ENCODE assay signal across 31 cellular contexts in genomic region chr5:9776525-9776924, GRCh38.
DNase-seq lines count a peak whose midpoint lies in the region; ATAC-seq, FAIRE-seq and TF ChIP-seq lines count a peak whose summit lies in the region.
"Had no signal": no experiment of that assay in that cellular context is flagged by ENCODE, and none has a peak within 500 bp of the region (broad histone marks: within the 10 kb centered on the region; RNA-seq: fewer than 3 reads in every experiment).

No MANE protein-coding gene starts in this region.

- FAIRE-seq in GM19239 (lab: Jason Lieb, UNC), result no peak
- FAIRE-seq: GM12892, kidney, TTC549 had no signal

- TF ChIP-seq CTCF in brain microvascular endothelial cell (IDR thresholded peaks at IDR 0.05; ENCODE audit: low read depth, low read length, missing control alignments) (no peak), heart right ventricle (IDR thresholded peaks at IDR 0.05) (no peak)

- no peaks in the 10 kb centered on the region for H3K4me1 ChIP-seq in heart right ventricle
- H3K4me1 ChIP-seq: BLaER1, colonic mucosa, HAP-1, psoas muscle, tibial nerve had no signal

- in situ Hi-C loops in brain microvascular endothelial cell (cut with HindIII; ENCODE audit: low pct_ligation_motif_present, low sequenced_read_pairs), result no loop called here

- WGBS in heart right ventricle, 2 donors, result 55 to 74% methylated on average over 3 of the region's 3 CpGs

- H3K27ac ChIP-seq in brain microvascular endothelial cell, result no peak overlapping the region
- H3K27ac ChIP-seq in heart right ventricle, result no peak overlapping the region
- H3K27ac ChIP-seq: BLaER1, cardiac muscle cell, colonic mucosa, epithelial cell of prostate, psoas muscle, SK-N-MC, tibial nerve had no signal

- peak; percentile 74 for DNase-seq in EH (ENCODE audit: low read depth)
- peak; percentile 46 for DNase-seq in NCI-H226
- DNase-seq in brain microvascular endothelial cell, result peak; percentile 32
- peak; percentile 53 for DNase-seq in kidney tubule cell (ENCODE audit: low spot score)
- no peak for DNase-seq in GM19239 (ENCODE audit: insufficient read length, low spot score)
- DNase-seq in heart right ventricle, result no peak
- DNase-seq: activated CD4-positive, alpha-beta T cell treated with anti-CD3 and anti-CD28 coated beads, Interleukin-2, amount 50 U/mL, for 4 hours; activated CD8-positive, alpha-beta memory T cell treated with anti-CD3 and anti-CD28 coated beads, Interleukin-2, amount 10 ng/mL, durations not matched to agents 7 days and 5 days; activated naive CD4-positive, alpha-beta T cell treated with anti-CD3 and anti-CD28 coated beads, Interleukin-2, amount 10 ng/mL, durations not matched to agents 7 days and 5 days; amniotic stem cell; colonic mucosa; effector CD4-positive, alpha-beta T cell; glutamatergic neuron; kidney; naive thymus-derived CD4-positive, alpha-beta T cell; NCI-H1048; NCI-H1694; occipital lobe; psoas muscle; T-helper 1 cell had no signal

- no peak for ATAC-seq in HG02759 (IDR thresholded peaks at IDR 0.05; ENCODE audit: unreplicated experiment)
- ATAC-seq in activated CD4-positive, CD25-positive, alpha-beta regulatory T cell treated with anti-CD3 and anti-CD28 coated beads, Interleukin-2, amount 50 U/mL, for 24 hours, result no peak
- no peak for ATAC-seq in heart right ventricle
- ATAC-seq: activated CD8-positive, alpha-beta memory T cell treated with anti-CD3 and anti-CD28 coated beads, Interleukin-2, amount 10 ng/mL, durations not matched to agents 7 days and 5 days; naive thymus-derived CD4-positive, alpha-beta T cell; psoas muscle; stimulated activated effector memory CD8-positive, alpha-beta T cell treated with anti-CD3 and anti-CD28 coated beads, Interleukin-12 subunit alpha, Interleukin-12 subunit beta, amount 100 ng/mL, for 72 hours had no signal

- H3K27me3 ChIP-seq in brain microvascular endothelial cell (replicated peaks), result no peaks in the 10 kb centered on the region
- H3K27me3 ChIP-seq in heart right ventricle, result no peaks in the 10 kb centered on the region
- H3K27me3 ChIP-seq: BLaER1, cardiac muscle cell, colonic mucosa, tibial nerve had no signal

- H3K36me3 ChIP-seq in brain microvascular endothelial cell (replicated peaks) (no peaks in the 10 kb centered on the region), heart right ventricle (no peaks in the 10 kb centered on the region)
- H3K36me3 ChIP-seq: BLaER1, cardiac muscle cell, colonic mucosa, HAP-1, tibial nerve had no signal

- H3K4me3 ChIP-seq in brain microvascular endothelial cell (ENCODE audit: low read depth, low read length), result no peak overlapping the region
- H3K4me3 ChIP-seq in heart right ventricle, result no peak overlapping the region
- H3K4me3 ChIP-seq: BLaER1, cardiac muscle cell, colonic mucosa, HAP-1, psoas muscle, SK-N-MC, tibial nerve had no signal

- intact Hi-C loops in heart right ventricle (cut with DNase I), result no loop called here

- H3K9me3 ChIP-seq in heart right ventricle, result peaks cover 0 to 25% (median 3%) of the 10 kb centered on the region in 11 donors
- H3K9me3 ChIP-seq: colonic mucosa, HAP-1, psoas muscle had no signal

Comparison
In these comparisons a context has a peak if more than half of its experiments do, and no peak if none do; other contexts are left out.
1. DNase-seq: peak in EH (single experiment), NCI-H226 (single experiment), brain microvascular endothelial cell (single experiment) and kidney tubule cell (single experiment); none in GM19239 (single experiment) and heart right ventricle (0 of 2).